ENCODE assay signal across 1 cellular context in the genomic region with DNA sequence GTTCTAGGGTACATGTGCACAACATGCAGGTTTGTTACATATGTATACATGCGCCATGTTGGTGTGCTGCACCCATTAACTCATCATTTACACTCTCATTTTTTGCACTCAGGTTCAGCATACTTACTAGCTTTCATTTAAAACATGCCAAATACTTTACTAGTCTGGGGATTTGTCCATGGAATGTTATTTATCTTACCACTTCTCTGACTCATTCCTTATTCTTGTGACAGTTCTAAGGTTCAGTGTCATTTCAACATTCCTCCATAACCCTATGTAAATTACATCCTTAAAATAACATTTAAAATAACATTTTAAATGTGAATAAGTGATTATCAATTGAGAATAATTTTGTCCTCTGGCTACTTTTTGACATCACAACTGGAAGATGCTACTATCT.
TF ChIP-seq lines count a peak whose summit lies in the region.

No MANE protein-coding gene starts in this region.

TF ChIP-seq in SK-N-SH treated with all-trans-retinoic acid at 6 μM for 48 hours, 23 proteins besides CTCF, POLR2A, EP300 and RAD21 (continued from another document):
- TF ChIP-seq PATZ1 (CRISPR knock-in tag; IDR thresholded peaks at IDR 0.05; ENCODE audit: borderline replicate concordance) (no peak), TOX (CRISPR knock-in tag; IDR thresholded peaks at IDR 0.05; ENCODE audit: borderline replicate concordance) (no peak), TSHZ2 (CRISPR knock-in tag; IDR thresholded peaks at IDR 0.05) (no peak), POU6F1 (CRISPR knock-in tag; IDR thresholded peaks at IDR 0.05; ENCODE audit: borderline replicate concordance, low read depth) (no peak)
